10 cellular contexts compared by ENCODE assay signal in genomic region chr1:41919131-41919530, GRCh38. TPM values are rescaled to one million over a fixed set of nuclear protein-coding genes. Genes with fewer than 3 reads are reported as not detected.
DNase-seq lines count a peak whose midpoint lies in the region; ATAC-seq and TF ChIP-seq lines count a peak whose summit lies in the region.
"Had no signal": no experiment of that assay in that cellular context is flagged by ENCODE, and none has a peak within 500 bp of the region (broad histone marks: within the 10 kb centered on the region; RNA-seq: fewer than 3 reads in every experiment).

No MANE protein-coding gene starts in this region.

- H3K36me3 Mint-ChIP-seq in CD14-positive monocyte = peaks cover 4 to 8% of the 10 kb centered on the region in 2 donors
- no peaks in the 10 kb centered on the region for H3K36me3 Mint-ChIP-seq in activated T-helper 17 cell treated with anti-CD3 and anti-CD28 coated beads, Interleukin-2, amount 50 U/mL, for 72 hours (ENCODE audit: low read depth)
- H3K36me3 Mint-ChIP-seq in naive thymus-derived CD8-positive, alpha-beta T cell = no peaks in the 10 kb centered on the region

- H3K79me2 ChIP-seq in GM23248 (ENCODE audit: insufficient read depth) = no peaks in the 10 kb centered on the region

- H3F3A ChIP-seq in GM23248 (ENCODE audit: insufficient read depth) = peaks cover 7% of the 10 kb centered on the region; the same call in 1 of the 2 replicates

- TF ChIP-seq CTCF in CD14-positive monocyte (IDR thresholded peaks at IDR 0.05) = no peak
- TF ChIP-seq CTCF in transverse colon (IDR thresholded peaks at IDR 0.05) = no peak
- no peak for TF ChIP-seq CTCF in brain microvascular endothelial cell (IDR thresholded peaks at IDR 0.05; ENCODE audit: low read depth, low read length, missing control alignments)

- TF ChIP-seq EP300 in transverse colon (IDR thresholded peaks at IDR 0.05; ENCODE audit: low read depth) = no peak

- POLR2A ChIA-PET in naive thymus-derived CD8-positive, alpha-beta T cell (lab: Charles Lee) = interaction anchor here (0.6 to 8.6 kb wide), 9 partner anchors 8 to 419 kb away, joined by 3 to 114 read pairs (median 7); no protein-coding TSS in a partner anchor

- peaks cover 32% of the 10 kb centered on the region for H3K4me1 Mint-ChIP-seq in CD14-positive monocyte
- peaks cover 51% of the 10 kb centered on the region for H3K4me1 Mint-ChIP-seq in activated T-helper 17 cell treated with anti-CD3 and anti-CD28 coated beads, Interleukin-2, amount 50 U/mL, for 72 hours
- H3K4me1 Mint-ChIP-seq in naive thymus-derived CD8-positive, alpha-beta T cell = peaks cover 34 to 66% (median 65%) of the 10 kb centered on the region in 4 donors

- H3K27ac Mint-ChIP-seq in CD14-positive monocyte = no peak overlapping the region
- peak overlapping the region; percentile 91 for H3K27ac Mint-ChIP-seq in activated T-helper 17 cell treated with anti-CD3 and anti-CD28 coated beads, Interleukin-2, amount 50 U/mL, for 72 hours
- H3K27ac Mint-ChIP-seq in naive thymus-derived CD8-positive, alpha-beta T cell = peak overlapping the region in 9 of 10 donors; percentile 44 to 98 (median 97)

- no peak for DNase-seq in CD14-positive monocyte (ENCODE audit: low spot score)
- DNase-seq in GM23248 = no peak
- DNase-seq in naive thymus-derived CD8-positive, alpha-beta T cell = peak in 1 of 10 donors; percentile 8
- DNase-seq in transverse colon = no peak
- no peak for DNase-seq in brain microvascular endothelial cell
- no peak for DNase-seq in AML-193 (lab: John Stamatoyannopoulos, UW)
- no peak for DNase-seq in NCI-H1930 (lab: John Stamatoyannopoulos, UW)
- DNase-seq: cortex of kidney, uterus had no signal

- ATAC-seq in activated T-helper 17 cell treated with anti-CD3 and anti-CD28 coated beads, Interleukin-2, amount 50 U/mL, for 72 hours (replicated peaks) = no peak
- no peak for ATAC-seq in naive thymus-derived CD8-positive, alpha-beta T cell

- peak overlapping the region; percentile 57 for H3K4me3 ChIP-seq in GM23248
- no peak overlapping the region for H3K4me3 ChIP-seq in transverse colon
- H3K4me3 ChIP-seq in brain microvascular endothelial cell (ENCODE audit: low read depth, low read length) = no peak overlapping the region

- 68 to 70% methylated on average over 9 of the region's 9 CpGs for WGBS in GM23248 (ENCODE audit: low coverage in 1 of 2, low lambda C conversion rate in 2 of 2, missing lambda C conversion rate in 2 of 2), 2 experiments
- whole genome bisulfite sequencing in transverse colon (ENCODE audit: low coverage in 1 of 2), 2 donors = 38 to 52% methylated on average over 6 to 9 of the region's 9 CpGs

- no peak overlapping the region for H3K9ac ChIP-seq in GM23248

- no peaks in the 10 kb centered on the region for H3K36me3 ChIP-seq in GM23248 (ENCODE audit: low read depth)
- no peaks in the 10 kb centered on the region for H3K36me3 ChIP-seq in transverse colon
- no peaks in the 10 kb centered on the region for H3K36me3 ChIP-seq in brain microvascular endothelial cell (replicated peaks)
- H3K36me3 ChIP-seq: uterus had no signal

- H3K9me2 ChIP-seq in GM23248 (ENCODE audit: insufficient read depth) = no peaks in the 10 kb centered on the region

- peaks cover 2 to 19% (median 9%) of the 10 kb centered on the region in 7 donors for H3K9me3 Mint-ChIP-seq in CD14-positive monocyte
- peaks cover 4% of the 10 kb centered on the region for H3K9me3 Mint-ChIP-seq in activated T-helper 17 cell treated with anti-CD3 and anti-CD28 coated beads, Interleukin-2, amount 50 U/mL, for 72 hours
- H3K9me3 Mint-ChIP-seq in naive thymus-derived CD8-positive, alpha-beta T cell = peaks cover 0 to 14% (median 0%) of the 10 kb centered on the region in 9 donors

- H4K20me1 ChIP-seq in GM23248 (ENCODE audit: insufficient read depth) = no peaks in the 10 kb centered on the region

- in situ Hi-C loops in GM23248 (cut with MboI) (no loop called here), transverse colon (cut with MboI; ENCODE audit: low pct_ligation_motif_present in 1 of 4, low pct_unique_long_range_greater_than_20kb in 1 of 4, low sequenced_read_pairs in 3 of 4) (no loop called here), brain microvascular endothelial cell (cut with HindIII; ENCODE audit: low pct_ligation_motif_present, low sequenced_read_pairs) (no loop called here)

- intact Hi-C loops in CD14-positive monocyte (cut with micrococcal nuclease) (no loop called here), transverse colon (cut with DNase I; ENCODE audit: low total_unique reads) (no loop called here)

- peak overlapping the region; percentile 34 to 93 for H3K4me3 Mint-ChIP-seq in CD14-positive monocyte
- peak overlapping the region; percentile 88 for H3K4me3 Mint-ChIP-seq in activated T-helper 17 cell treated with anti-CD3 and anti-CD28 coated beads, Interleukin-2, amount 50 U/mL, for 72 hours
- H3K4me3 Mint-ChIP-seq in naive thymus-derived CD8-positive, alpha-beta T cell = peak overlapping the region; percentile 84 to 98 (median 92)

- peak overlapping the region; percentile 50 for H3K4me2 ChIP-seq in GM23248 (ENCODE audit: unreplicated experiment)

- H3K9me3 ChIP-seq in GM23248 (ENCODE audit: low read depth) = no peaks in the 10 kb centered on the region
- no peaks in the 10 kb centered on the region for H3K9me3 ChIP-seq in transverse colon
- H3K9me3 ChIP-seq: uterus had no signal

- H3K27me3 Mint-ChIP-seq in CD14-positive monocyte (ENCODE audit: low read depth in 3 of 3) = peaks cover 42 to 50% (median 42%) of the 10 kb centered on the region in 3 donors
- H3K27me3 Mint-ChIP-seq in activated T-helper 17 cell treated with anti-CD3 and anti-CD28 coated beads, Interleukin-2, amount 50 U/mL, for 72 hours = no peaks in the 10 kb centered on the region
- H3K27me3 Mint-ChIP-seq in naive thymus-derived CD8-positive, alpha-beta T cell = peaks cover 0 to 3% (median 0%) of the 10 kb centered on the region in 5 donors

- H3K27me3 ChIP-seq in GM23248 (replicated peaks; ENCODE audit: insufficient read depth) = no peaks in the 10 kb centered on the region
- no peaks in the 10 kb centered on the region for H3K27me3 ChIP-seq in transverse colon
- H3K27me3 ChIP-seq in brain microvascular endothelial cell (replicated peaks) = no peaks in the 10 kb centered on the region
- H3K27me3 ChIP-seq: uterus had no signal

- TF ChIP-seq POLR2A in transverse colon (IDR thresholded peaks at IDR 0.05) = no peak

- H3K27ac ChIP-seq in GM23248 = no peak overlapping the region
- H3K27ac ChIP-seq in transverse colon = peak overlapping the region in 1 of 4 donors; percentile 24
- H3K27ac ChIP-seq in brain microvascular endothelial cell = no peak overlapping the region

- H2AFZ ChIP-seq in GM23248 = peak overlapping the region; percentile 75; the same call in 1 of the 2 replicates

- peaks cover 23% of the 10 kb centered on the region for H3K4me1 ChIP-seq in GM23248 (ENCODE audit: insufficient read depth)
- peaks cover 14 to 31% (median 24%) of the 10 kb centered on the region in 4 donors for H3K4me1 ChIP-seq in transverse colon
- H3K4me1 ChIP-seq: uterus had no signal

RNA-seq across cellular contexts. Expression of gene HIVEP3, which starts 0.4 kb away (rescaled TPM):
- polyA plus RNA-seq in CD14-positive monocyte = 1 to 10 TPM; 1.2 to 1.8 TPM
- total RNA-seq in GM23248 (2014; rRNA removed; shearing (Covaris generic)) = 1.7 and 2.0 TPM in 2 replicates
- 6.6 and 7.2 TPM in 2 replicates for polyA plus RNA-seq in GM23248 (2016; fragmentation: Nextera tagmentation; extraction: Ambion mirVana)
- 10 to 100 TPM in 1 of 2 donors, 1 to 10 TPM in 1; 8.0 to 27.6 TPM for total RNA-seq in activated T-helper 17 cell treated with anti-CD3 and anti-CD28 coated beads, Interleukin-2, amount 50 U/mL, for 72 hours
- total RNA-seq in naive thymus-derived CD8-positive, alpha-beta T cell = 1 to 10 TPM; 6.3 TPM
- polyA plus RNA-seq in naive thymus-derived CD8-positive, alpha-beta T cell = 1 to 10 TPM; 5.5 to 9.8 (median 5.8) TPM
- 10 to 100 TPM in 1 of 4 donors, 1 to 10 TPM in 3; 3.7 to 15.0 (median 5.2) TPM for total RNA-seq in transverse colon

Comparison
In these comparisons a context has a peak if more than half of its experiments do, and no peak if none do; other contexts are left out.
1. H3K27ac Mint-ChIP-seq: peak in activated T-helper 17 cell treated with anti-CD3 and anti-CD28 coated beads, Interleukin-2, amount 50 U/mL, for 72 hours (single experiment) and naive thymus-derived CD8-positive, alpha-beta T cell (9 of 10); none in CD14-positive monocyte (0 of 7).
2. Peak in every context shown above with its lines, with median percentiles within 50 percentile points of each other: H3K4me3 Mint-ChIP-seq.